1 cellular context compared by ENCODE assay signal in the genomic region with DNA sequence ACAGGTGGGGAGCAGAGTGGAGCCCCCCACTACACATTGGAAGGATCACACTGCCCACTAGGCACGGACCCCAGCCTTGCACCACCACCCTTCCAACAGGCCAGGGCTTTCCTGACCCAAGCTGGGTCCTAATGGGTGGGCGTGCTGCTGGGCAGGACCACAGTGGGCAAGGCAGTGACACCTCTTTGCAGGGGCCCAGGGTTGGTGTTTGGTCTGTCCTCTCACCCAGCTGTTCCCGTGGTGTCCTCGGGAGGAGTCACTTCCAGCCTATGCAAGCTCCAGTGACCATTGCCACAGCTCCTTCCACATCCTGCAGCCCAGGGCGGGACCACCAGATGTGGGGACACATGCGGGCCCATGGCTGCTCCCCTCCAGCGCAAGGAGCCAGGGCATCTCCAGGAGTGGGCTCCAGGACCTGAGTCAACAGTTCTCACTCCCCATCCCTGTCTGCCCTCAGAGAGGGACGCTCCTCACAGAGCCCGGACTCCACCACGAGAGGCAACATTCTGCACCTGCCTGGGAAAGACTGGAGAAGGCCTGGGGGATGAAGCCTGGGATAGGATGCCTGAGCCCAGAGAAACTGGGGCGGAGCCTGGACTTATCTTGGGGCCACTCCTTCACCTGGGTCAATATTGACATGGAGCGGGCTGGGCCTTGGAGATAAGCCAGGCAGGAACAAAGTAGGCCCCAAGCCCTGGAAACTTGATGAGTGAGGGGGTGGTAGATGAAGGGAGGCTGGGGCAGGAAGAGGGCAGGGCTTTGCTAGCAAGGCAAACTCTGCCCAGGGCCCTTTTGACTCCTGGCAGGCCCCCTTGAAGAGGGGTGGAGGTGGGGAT.
TF ChIP-seq lines count a peak whose summit lies in the region.

No MANE protein-coding gene starts in this region.

TF ChIP-seq in K562, 482 proteins besides CTCF, POLR2A, EP300 and RAD21 (continued from another document and continues in another):
- TF ChIP-seq ZBED1 (IDR thresholded peaks at IDR 0.05) (peak; percentile 95), NFIC (IDR thresholded peaks at IDR 0.05) (peak; percentile 96), ZNF41 (CRISPR knock-in tag; conservative IDR thresholded peaks at IDR 0.05) (0 out of 2 replicates have a peak, but pooled peaks have one; percentile 37), MTA1 (IDR thresholded peaks at IDR 0.05; ENCODE audit: borderline replicate concordance) (peak; percentile 93), ZFP1 (CRISPR knock-in tag; IDR thresholded peaks at IDR 0.05) (no peak), TRIM28 (IDR thresholded peaks at IDR 0.05) (peak; percentile 39; the same call in 1 of the 2 replicates), ATF1 (CRISPR knock-in tag; IDR thresholded peaks at IDR 0.05) (no peak), ATF1 (tag; IDR thresholded peaks at IDR 0.05) (no peak), CREB3L1 (IDR thresholded peaks at IDR 0.05; ENCODE audit: borderline replicate concordance, low read depth) (no peak; the same call in 1 of the 2 replicates), NRF1 (conservative IDR thresholded peaks at IDR 0.05 in 1 of 2, IDR thresholded peaks at IDR 0.05 in 1 of 2) (peak; percentile 53 to 56), JUND (IDR thresholded peaks at IDR 0.05; ENCODE audit: borderline replicate concordance, low read depth, low read length) (peak; percentile 86), JUND (tag; IDR thresholded peaks at IDR 0.05; ENCODE audit: borderline replicate concordance, low read depth, low read length) (peak; percentile 78; the same call in 1 of the 3 replicates), ZNF79 (CRISPR knock-in tag; IDR thresholded peaks at IDR 0.05; ENCODE audit: low read depth) (no peak), ZNF232 (CRISPR knock-in tag; IDR thresholded peaks at IDR 0.05) (no peak), ZNF766 (CRISPR knock-in tag; conservative IDR thresholded peaks at IDR 0.05) (peak; percentile 66; the same call in 1 of the 2 replicates), ZNF778 (CRISPR knock-in tag; IDR thresholded peaks at IDR 0.05) (no peak), ELF1 (tag; IDR thresholded peaks at IDR 0.05) (no peak), ZNF280B (CRISPR knock-in tag; IDR thresholded peaks at IDR 0.05) (no peak), PBX2 (CRISPR knock-in tag; IDR thresholded peaks at IDR 0.05; ENCODE audit: low read depth) (no peak), PBX2 (tag; conservative IDR thresholded peaks at IDR 0.05; ENCODE audit: low read depth) (peak; percentile 75), MAFG (tag; conservative IDR thresholded peaks at IDR 0.05) (peak; percentile 46; the same call in 1 of the 2 replicates), ATF7 (IDR thresholded peaks at IDR 0.05) (peak; percentile 86), FOXM1 (IDR thresholded peaks at IDR 0.05; ENCODE audit: low read depth) (peak; percentile 98), FOXM1 (CRISPR knock-in tag; IDR thresholded peaks at IDR 0.05; ENCODE audit: low read depth) (no peak; the same call in 1 of the 2 replicates), ELF4 (CRISPR knock-in tag; IDR thresholded peaks at IDR 0.05) (peak; percentile 93), KLF1 (tag; IDR thresholded peaks at IDR 0.05) (0 out of 2 replicates have a peak, but pooled peaks have one; percentile 41), HDAC6 (IDR thresholded peaks at IDR 0.05; ENCODE audit: low read depth, low read length) (no peak), SPI1 (IDR thresholded peaks at IDR 0.05; ENCODE audit: borderline replicate concordance, low read depth, low read length) (peak; percentile 63), BCLAF1 (IDR thresholded peaks at IDR 0.05; ENCODE audit: borderline replicate concordance in 1 of 2, control insufficient read depth in 1 of 2, low read depth in 2 of 2, low read length in 1 of 2) (peak in 1 of 2 experiments; percentile 83; a peak in 1 of 4 replicates), ZBTB7A (IDR thresholded peaks at IDR 0.05; ENCODE audit: borderline replicate concordance, control insufficient read depth, low read depth, low read length) (peak; percentile 78; the same call in 1 of the 2 replicates), ATF3 (IDR thresholded peaks at IDR 0.05) (no peak), ATF3 (CRISPR knock-in tag; conservative IDR thresholded peaks at IDR 0.05) (peak; percentile 82), FOXJ3 (CRISPR knock-in tag; IDR thresholded peaks at IDR 0.05) (peak; percentile 55; the same call in 1 of the 2 replicates), CREBBP (IDR thresholded peaks at IDR 0.05; ENCODE audit: low read depth, low read length) (no peak), MTA3 (IDR thresholded peaks at IDR 0.05; ENCODE audit: borderline replicate concordance) (peak; percentile 92), ZNF395 (CRISPR knock-in tag; IDR thresholded peaks at IDR 0.05) (peak; percentile 90), ARHGAP35 (IDR thresholded peaks at IDR 0.05; ENCODE audit: partially characterized antibody) (no peak), KLF10 (CRISPR knock-in tag; IDR thresholded peaks at IDR 0.05) (no peak), NR4A1 (CRISPR knock-in tag; IDR thresholded peaks at IDR 0.05) (no peak), NR4A1 (tag; IDR thresholded peaks at IDR 0.05) (0 out of 2 replicates have a peak, but pooled peaks have one; percentile 44), NCOA2 (IDR thresholded peaks at IDR 0.05; ENCODE audit: partially characterized antibody in 2 of 2) (no peak), DPF2 (IDR thresholded peaks at IDR 0.05) (peak; percentile 100), NBN (IDR thresholded peaks at IDR 0.05; ENCODE audit: low read depth) (peak; percentile 98), PHF21A (IDR thresholded peaks at IDR 0.05; ENCODE audit: borderline replicate concordance, low read depth) (peak; percentile 54; the same call in 1 of the 2 replicates), ZNF253 (CRISPR knock-in tag; conservative IDR thresholded peaks at IDR 0.05) (no peak), DMBX1 (CRISPR knock-in tag; IDR thresholded peaks at IDR 0.05; ENCODE audit: borderline replicate concordance) (peak; percentile 82; the same call in 1 of the 2 replicates), ZNF740 (CRISPR knock-in tag; IDR thresholded peaks at IDR 0.05) (peak; percentile 33), ZNF740 (tag; IDR thresholded peaks at IDR 0.05) (no peak), PML (IDR thresholded peaks at IDR 0.05; ENCODE audit: low read length) (peak; percentile 98), SMARCE1 (IDR thresholded peaks at IDR 0.05) (peak; percentile 100), ZFP36 (IDR thresholded peaks at IDR 0.05; ENCODE audit: low read depth, low read length, partially characterized antibody) (peak; percentile 27), MAFK (IDR thresholded peaks at IDR 0.05; ENCODE audit: low read length) (peak; percentile 65), HNRNPK (IDR thresholded peaks at IDR 0.05; ENCODE audit: low read depth, low read length, poor library complexity, severe bottlenecking) (no peak), ZNF316 (IDR thresholded peaks at IDR 0.05) (peak; percentile 75; the same call in 1 of the 2 replicates), MAFF (IDR thresholded peaks at IDR 0.05; ENCODE audit: low read length) (peak; percentile 56; the same call in 1 of the 2 replicates), ZNF197 (CRISPR knock-in tag; IDR thresholded peaks at IDR 0.05; ENCODE audit: low read depth) (peak; percentile 30; the same call in 1 of the 2 replicates), ZNF124 (CRISPR knock-in tag; IDR thresholded peaks at IDR 0.05) (no peak)
- TF ChIP-seq, protein P1, sequence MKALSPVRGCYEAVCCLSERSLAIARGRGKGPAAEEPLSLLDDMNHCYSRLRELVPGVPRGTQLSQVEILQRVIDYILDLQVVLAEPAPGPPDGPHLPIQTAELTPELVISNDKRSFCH (CRISPR knock-in tag; IDR thresholded peaks at IDR 0.05): no peak
- TF ChIP-seq, protein P1 (tag; IDR thresholded peaks at IDR 0.05): peak; percentile 9; the same call in 1 of the 2 replicates
